Comparison of ENCODE assay signal across 1 cellular context in the genomic region with DNA sequence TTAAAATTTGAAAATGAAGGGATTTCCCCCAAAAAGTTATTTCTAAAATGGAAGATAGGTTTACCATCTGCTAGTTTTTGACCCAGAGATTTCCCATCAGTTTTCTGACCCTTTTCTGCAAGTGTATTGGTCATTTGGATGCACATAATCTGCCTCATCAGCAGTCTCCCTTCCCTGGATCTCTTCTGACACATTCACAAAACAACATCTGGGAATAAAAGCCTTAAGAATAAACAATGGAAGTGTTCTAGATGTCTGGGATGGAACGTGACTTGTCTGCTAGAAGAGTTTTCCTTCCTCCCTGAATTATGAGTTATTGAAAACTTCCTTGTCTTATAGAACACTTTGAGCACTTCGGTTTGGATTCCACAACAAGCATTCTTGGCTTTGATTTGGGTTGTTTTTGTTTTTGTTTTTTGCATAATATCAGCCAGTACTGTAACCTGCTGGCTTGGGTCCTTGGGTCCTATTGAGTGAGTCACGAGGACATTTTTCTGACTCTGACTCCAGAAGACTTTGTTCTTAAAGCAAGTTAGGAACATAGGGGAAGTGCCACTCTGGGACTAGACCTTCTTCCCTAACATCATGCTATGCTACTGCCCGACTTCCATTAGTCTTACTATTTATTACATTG.
TF ChIP-seq lines count a peak whose summit lies in the region.

No MANE protein-coding gene starts in this region.

TF ChIP-seq in endothelial cell of umbilical vein, 7 proteins besides CTCF, POLR2A, EP300 and RAD21:
- TF ChIP-seq POLR2AphosphoS5 (IDR thresholded peaks at IDR 0.05; ENCODE audit: insufficient read depth, low read depth, low read length) (no peak), FOS (IDR thresholded peaks at IDR 0.05; ENCODE audit: borderline replicate concordance, insufficient read depth, low read length) (no peak), EZH2 (IDR thresholded peaks at IDR 0.05; ENCODE audit: borderline replicate concordance, low read depth, low read length, severe bottlenecking) (no peak), JUN (IDR thresholded peaks at IDR 0.05; ENCODE audit: borderline replicate concordance, insufficient read depth, insufficient read length, low read depth) (no peak), GATA2 (IDR thresholded peaks at IDR 0.05; ENCODE audit: insufficient read depth, insufficient read length, low read depth, low read length) (no peak), MYC (IDR thresholded peaks at IDR 0.05; ENCODE audit: low read depth, low read length) (no peak)
- TF ChIP-seq, protein P1, sequence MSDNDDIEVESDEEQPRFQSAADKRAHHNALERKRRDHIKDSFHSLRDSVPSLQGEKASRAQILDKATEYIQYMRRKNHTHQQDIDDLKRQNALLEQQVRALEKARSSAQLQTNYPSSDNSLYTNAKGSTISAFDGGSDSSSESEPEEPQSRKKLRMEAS (IDR thresholded peaks at IDR 0.05; ENCODE audit: insufficient read depth, insufficient read length) = no peak
TF ChIP-seq in endothelial cell of umbilical vein: peak in this region for 0.
